ENCODE assay signal across 15 cellular contexts in the genomic region with DNA sequence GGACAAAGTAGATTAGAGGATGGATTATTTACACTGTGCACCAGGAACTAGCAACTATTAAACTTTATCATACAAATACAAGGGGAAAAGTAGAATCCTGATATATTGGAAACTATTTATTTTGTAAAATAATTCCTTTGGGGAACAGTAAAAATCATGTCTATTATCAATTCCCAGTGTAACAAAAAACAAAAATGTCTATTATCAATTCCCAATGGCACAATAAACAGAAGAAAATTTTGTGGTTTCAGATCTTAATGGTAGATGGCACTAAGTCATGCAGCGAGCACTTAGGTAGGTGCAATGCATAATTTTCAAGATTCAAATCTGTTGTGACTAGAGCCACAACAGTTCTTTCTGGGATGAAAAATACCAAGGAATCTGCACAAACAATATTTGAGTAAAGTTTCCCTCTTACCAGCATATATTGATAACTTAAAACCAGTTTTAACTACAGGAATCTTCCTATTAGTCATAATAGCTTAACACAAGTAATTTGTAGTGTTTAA. TPM values are rescaled to one million over a fixed set of nuclear protein-coding genes. Genes with fewer than 3 reads are reported as not detected.
DNase-seq lines count a peak whose midpoint lies in the region; ATAC-seq and TF ChIP-seq lines count a peak whose summit lies in the region.
"Had no signal": no experiment of that assay in that cellular context is flagged by ENCODE, and none has a peak within 500 bp of the region (broad histone marks: within the 10 kb centered on the region; RNA-seq: fewer than 3 reads in every experiment).

No MANE protein-coding gene starts in this region.

- no peak overlapping the region for H3K4me3 Mint-ChIP-seq in chondrocyte (ENCODE audit: unreplicated experiment)
- H3K4me3 Mint-ChIP-seq in osteocyte (ENCODE audit: unreplicated experiment): no peak overlapping the region
- H3K4me3 Mint-ChIP-seq in activated CD4-positive, alpha-beta memory T cell treated with anti-CD3 and anti-CD28 coated beads, Interleukin-2, amount 10 ng/mL, durations not matched to agents 7 days and 5 days: no peak overlapping the region

- H4K20me1 ChIP-seq in GM23248 (ENCODE audit: insufficient read depth): no peaks in the 10 kb centered on the region

- CTCF ChIA-PET in Panc1 (lab: Charles Lee): interaction anchor here (0.7 kb wide), 1 partner anchor 23 kb away, joined by 5 read pairs; no protein-coding TSS in a partner anchor
- CTCF ChIA-PET in activated CD4-positive, alpha-beta memory T cell treated with anti-CD3 and anti-CD28 coated beads, Interleukin-2, amount 10 ng/mL, durations not matched to agents 7 days and 5 days (lab: Charles Lee): interaction anchor here (0.7 to 2.5 kb wide), 3 partner anchors 17 to 30 kb away, joined by 3 to 14 read pairs (median 3); no protein-coding TSS in a partner anchor

- ATAC-seq in Panc1: peak; percentile 81
- ATAC-seq in GM19351 (IDR thresholded peaks at IDR 0.05; ENCODE audit: unreplicated experiment): no peak
- no peak for ATAC-seq in HG02885 (IDR thresholded peaks at IDR 0.05; ENCODE audit: poor library complexity, unreplicated experiment)

- no peaks in the 10 kb centered on the region for H3K9me2 ChIP-seq in GM23248 (ENCODE audit: insufficient read depth)

- POLR2A ChIA-PET in Panc1 (lab: Charles Lee): interaction anchor here (0.5 to 0.6 kb wide), 2 partner anchors 8 to 25 kb away, joined by 6 to 8 read pairs; no protein-coding TSS in a partner anchor
- POLR2A ChIA-PET in activated CD4-positive, alpha-beta memory T cell treated with anti-CD3 and anti-CD28 coated beads, Interleukin-2, amount 10 ng/mL, durations not matched to agents 7 days and 5 days (lab: Charles Lee): no interaction called here

- no peaks in the 10 kb centered on the region for H3K9me3 ChIP-seq in GM23248 (ENCODE audit: low read depth)
- no peaks in the 10 kb centered on the region for H3K9me3 ChIP-seq in Panc1 (ENCODE audit: control insufficient read depth, insufficient read depth, low read depth, low read length)

- in situ Hi-C loops in GM23248 (cut with MboI): no loop called here
- in situ Hi-C loops in Panc1 (cut with HindIII; ENCODE audit: low pct_unique_long_range_greater_than_20kb, low sequenced_read_pairs): no loop called here

- H3K4me3 ChIP-seq in GM23248 (peak overlapping the region; percentile 56), Panc1 (ENCODE audit: low read depth in 2 of 2, low read length in 2 of 2) (no peak overlapping the region)

- H3K36me3 Mint-ChIP-seq in chondrocyte (ENCODE audit: low read depth) (no peaks in the 10 kb centered on the region), osteocyte (ENCODE audit: unreplicated experiment) (no peaks in the 10 kb centered on the region)
- no peaks in the 10 kb centered on the region for H3K36me3 Mint-ChIP-seq in activated CD4-positive, alpha-beta memory T cell treated with anti-CD3 and anti-CD28 coated beads, Interleukin-2, amount 10 ng/mL, durations not matched to agents 7 days and 5 days (ENCODE audit: low read depth)

- intact Hi-C loops in Panc1 (cut with micrococcal nuclease; ENCODE audit: unreplicated experiment): no loop called here

- H3K36me3 ChIP-seq in GM23248 (ENCODE audit: low read depth): no peaks in the 10 kb centered on the region
- H3K36me3 ChIP-seq in Panc1 (ENCODE audit: control insufficient read depth, insufficient read depth, low read length): no peaks in the 10 kb centered on the region

- peak overlapping the region; percentile 93 for H3K27ac ChIP-seq in GM23248
- H3K27ac ChIP-seq in Panc1 (ENCODE audit: low read length): peak overlapping the region; percentile 97

- TF ChIP-seq CTCF in Panc1 (IDR thresholded peaks at IDR 0.05): no peak
- TF ChIP-seq CTCF in chondrocyte (IDR thresholded peaks at IDR 0.05): no peak
- TF ChIP-seq CTCF in osteocyte (IDR thresholded peaks at IDR 0.05): no peak

- no peaks in the 10 kb centered on the region for H3K79me2 ChIP-seq in GM23248 (ENCODE audit: insufficient read depth)

- peak overlapping the region; percentile 87 for H3K4me2 ChIP-seq in GM23248 (ENCODE audit: unreplicated experiment)

- H2AFZ ChIP-seq in GM23248: no peak overlapping the region

- H3K27ac Mint-ChIP-seq in chondrocyte (ENCODE audit: unreplicated experiment): peak overlapping the region; percentile 67
- peak overlapping the region; percentile 76 for H3K27ac Mint-ChIP-seq in osteocyte (ENCODE audit: unreplicated experiment)
- H3K27ac Mint-ChIP-seq in activated CD4-positive, alpha-beta memory T cell treated with anti-CD3 and anti-CD28 coated beads, Interleukin-2, amount 10 ng/mL, durations not matched to agents 7 days and 5 days: no peak overlapping the region

- H3K27me3 Mint-ChIP-seq in chondrocyte (ENCODE audit: low read depth): no peaks in the 10 kb centered on the region
- H3K27me3 Mint-ChIP-seq in osteocyte (ENCODE audit: unreplicated experiment): no peaks in the 10 kb centered on the region
- H3K27me3 Mint-ChIP-seq in activated CD4-positive, alpha-beta memory T cell treated with anti-CD3 and anti-CD28 coated beads, Interleukin-2, amount 10 ng/mL, durations not matched to agents 7 days and 5 days: no peaks in the 10 kb centered on the region

- peaks cover 32% of the 10 kb centered on the region for H3K4me1 ChIP-seq in GM23248 (ENCODE audit: insufficient read depth)
- H3K4me1 ChIP-seq in Panc1 (ENCODE audit: control insufficient read depth, insufficient read depth, low read length): peaks cover 12% of the 10 kb centered on the region; the same call in 1 of the 2 replicates

- H3K4me1 Mint-ChIP-seq in chondrocyte (ENCODE audit: low read depth) (peaks cover 22% of the 10 kb centered on the region), osteocyte (ENCODE audit: unreplicated experiment) (peaks cover 21% of the 10 kb centered on the region)
- no peaks in the 10 kb centered on the region for H3K4me1 Mint-ChIP-seq in activated CD4-positive, alpha-beta memory T cell treated with anti-CD3 and anti-CD28 coated beads, Interleukin-2, amount 10 ng/mL, durations not matched to agents 7 days and 5 days

- DNase-seq in GM23248 (peak; percentile 34), Panc1 (ENCODE audit: low read depth, low spot score) (no peak), chondrocyte (ENCODE audit: low spot score) (no peak), osteocyte (ENCODE audit: extremely low spot score, unreplicated experiment) (no peak), SW480 (ENCODE audit: low spot score) (no peak)
- DNase-seq in activated CD4-positive, alpha-beta memory T cell treated with anti-CD3 and anti-CD28 coated beads, Interleukin-2, amount 10 ng/mL, durations not matched to agents 7 days and 5 days: no peak
- DNase-seq: activated CD8-positive, alpha-beta memory T cell treated with anti-CD3 and anti-CD28 coated beads for 24 hours; COR-L47; KBM-7; NCI-H748 treated with DMSO at 0.1 percent for 48 hours; nucleus accumbens; stimulated activated CD4-positive, alpha-beta T cell treated with anti-CD3 and anti-CD28 coated beads, Interleukin-2, amount 100 ng/mL, for 24 hours; T-helper 1 cell had no signal

- no TSS peak for BruUV-seq in Panc1 (replicated peaks; lab: Mats Ljungman, UMichigan)

- H3K9ac ChIP-seq in GM23248: peak overlapping the region; percentile 61

- H3K27me3 ChIP-seq in GM23248 (replicated peaks; ENCODE audit: insufficient read depth) (no peaks in the 10 kb centered on the region), Panc1 (ENCODE audit: control insufficient read depth, insufficient read depth, low read length) (no peaks in the 10 kb centered on the region)

- H3F3A ChIP-seq in GM23248 (ENCODE audit: insufficient read depth): peaks cover 39% of the 10 kb centered on the region

- H3K9me3 Mint-ChIP-seq in chondrocyte (ENCODE audit: low read depth) (no peaks in the 10 kb centered on the region), osteocyte (ENCODE audit: unreplicated experiment) (no peaks in the 10 kb centered on the region)
- H3K9me3 Mint-ChIP-seq in activated CD4-positive, alpha-beta memory T cell treated with anti-CD3 and anti-CD28 coated beads, Interleukin-2, amount 10 ng/mL, durations not matched to agents 7 days and 5 days: no peaks in the 10 kb centered on the region

- WGBS in GM23248 (ENCODE audit: low coverage in 1 of 2, low lambda C conversion rate in 2 of 2, missing lambda C conversion rate in 2 of 2), 2 experiments: 37 to 45% methylated on average over 1 of the region's 1 CpG

RNA-seq across cellular contexts. Expression of a gene that starts 13.7 kb away (rescaled TPM):
- total RNA-seq in GM23248 (2014; rRNA removed; shearing (Covaris generic)): 92.2 and 103 TPM in 2 replicates
- polyA plus RNA-seq in GM23248 (2016; fragmentation: Nextera tagmentation; extraction: Ambion mirVana): 183 and 185 TPM in 2 replicates
- 79.7 TPM for total RNA-seq in Panc1 (2021; ENCODE audit: unreplicated experiment)
- polyA plus RNA-seq in Panc1 (2012; ENCODE audit: insufficient read length): 47.1 TPM
- 58.1 to 84.5 TPM (median 77.2 TPM) in 3 replicates for total RNA-seq in chondrocyte
- total RNA-seq in osteocyte: 42.0 and 47.0 TPM in 2 replicates
- 1 to 10 TPM; 7.7 to 9.0 TPM for total RNA-seq in activated CD4-positive, alpha-beta memory T cell treated with anti-CD3 and anti-CD28 coated beads, Interleukin-2, amount 10 ng/mL, durations not matched to agents 7 days and 5 days
